17 cellular contexts compared by ENCODE assay signal in the genomic region with DNA sequence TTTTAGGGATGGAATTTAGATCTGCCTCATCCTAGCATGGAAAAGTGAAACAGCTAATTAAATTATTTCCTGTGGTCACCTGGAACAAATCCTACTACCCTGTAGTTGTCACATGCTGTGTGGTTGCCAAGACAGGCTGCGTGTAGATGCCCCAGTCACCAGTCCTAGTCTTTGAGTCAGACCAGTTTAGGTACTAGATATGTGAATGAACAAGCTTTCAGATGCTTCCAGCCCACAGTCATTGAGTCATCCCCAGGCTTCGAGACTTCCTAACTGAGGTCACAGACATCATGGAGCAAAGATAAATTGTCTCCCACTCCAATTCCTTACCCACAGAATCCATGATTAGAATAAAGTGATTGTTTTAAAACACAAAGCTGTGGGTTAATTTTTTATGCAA.
DNase-seq lines count a peak whose midpoint lies in the region; TF ChIP-seq lines count a peak whose summit lies in the region.
"Had no signal": no experiment of that assay in that cellular context is flagged by ENCODE, and none has a peak within 500 bp of the region (broad histone marks: within the 10 kb centered on the region; RNA-seq: fewer than 3 reads in every experiment).

No MANE protein-coding gene starts in this region.

- TF ChIP-seq CTCF in AG04449 (IDR thresholded peaks at IDR 0.05; ENCODE audit: insufficient read depth, low read length, missing control alignments) (no peak), astrocyte of the cerebellum (IDR thresholded peaks at IDR 0.05; ENCODE audit: low read depth, low read length, missing control alignments) (no peak)

- CTCF ChIA-PET in AG04449 (lab: Yijun Ruan, JAX) = interaction anchor here (0.8 to 1.7 kb wide), 4 partner anchors 59 to 97 kb away, joined by 3 to 6 read pairs (median 4); no protein-coding TSS in a partner anchor

- peak; percentile 77 for DNase-seq in AG04449 (ENCODE audit: low read depth, low spot score)
- DNase-seq in HK-2 (ENCODE audit: unreplicated experiment) = peak; percentile 66
- peak; percentile 53 for DNase-seq in astrocyte of the cerebellum (ENCODE audit: low read depth)
- peak; percentile 36 for DNase-seq in hepatic stellate cell (ENCODE audit: low spot score)
- no peak for DNase-seq in NCI-H526 (lab: John Stamatoyannopoulos, UW)
- DNase-seq in GF-D8 (lab: John Stamatoyannopoulos, UW) = no peak
- DNase-seq in iPS-NIHi11 (ENCODE audit: low spot score) = no peak
- no peak for DNase-seq in RPMI8226
- DNase-seq: ACHN; activated CD4-positive, alpha-beta T cell treated with anti-CD3 and anti-CD28 coated beads, Interleukin-2, amount 50 U/mL, for 1 hour; DMS79 treated with DMSO at 0.1 percent for 48 hours; MV-4-11; stimulated activated CD8-positive, alpha-beta memory T cell treated with anti-CD3 and anti-CD28 coated beads, Interleukin-4, amount 100 ng/mL, for 48 hours; T-helper 17 cell; upper lobe of right lung had no signal

- in situ Hi-C loops in astrocyte of the cerebellum (cut with HindIII; ENCODE audit: low sequenced_read_pairs) = no loop called here

- no peak overlapping the region for H3K4me3 ChIP-seq in AG04449 (ENCODE audit: low read depth, low read length)
- no peak overlapping the region for H3K4me3 ChIP-seq in astrocyte of the cerebellum (ENCODE audit: low read depth, low read length)
- H3K4me3 ChIP-seq: HAP-1, prostate gland, upper lobe of right lung had no signal

- POLR2A ChIA-PET in AG04449 (lab: Yijun Ruan, JAX) = interaction anchor here (0.9 kb wide), 1 partner anchor 15 kb away, joined by 3 read pairs; no protein-coding TSS in a partner anchor

Comparison
In these comparisons a context has a peak if more than half of its experiments do, and no peak if none do; other contexts are left out.
1. DNase-seq: peak in AG04449 (single experiment), HK-2 (single experiment), astrocyte of the cerebellum (single experiment) and hepatic stellate cell (single experiment); none in NCI-H526 (0 of 2), GF-D8 (single experiment), iPS-NIHi11 (single experiment) and RPMI8226 (single experiment).